ENCODE assay signal across 9 cellular contexts in the genomic region with DNA sequence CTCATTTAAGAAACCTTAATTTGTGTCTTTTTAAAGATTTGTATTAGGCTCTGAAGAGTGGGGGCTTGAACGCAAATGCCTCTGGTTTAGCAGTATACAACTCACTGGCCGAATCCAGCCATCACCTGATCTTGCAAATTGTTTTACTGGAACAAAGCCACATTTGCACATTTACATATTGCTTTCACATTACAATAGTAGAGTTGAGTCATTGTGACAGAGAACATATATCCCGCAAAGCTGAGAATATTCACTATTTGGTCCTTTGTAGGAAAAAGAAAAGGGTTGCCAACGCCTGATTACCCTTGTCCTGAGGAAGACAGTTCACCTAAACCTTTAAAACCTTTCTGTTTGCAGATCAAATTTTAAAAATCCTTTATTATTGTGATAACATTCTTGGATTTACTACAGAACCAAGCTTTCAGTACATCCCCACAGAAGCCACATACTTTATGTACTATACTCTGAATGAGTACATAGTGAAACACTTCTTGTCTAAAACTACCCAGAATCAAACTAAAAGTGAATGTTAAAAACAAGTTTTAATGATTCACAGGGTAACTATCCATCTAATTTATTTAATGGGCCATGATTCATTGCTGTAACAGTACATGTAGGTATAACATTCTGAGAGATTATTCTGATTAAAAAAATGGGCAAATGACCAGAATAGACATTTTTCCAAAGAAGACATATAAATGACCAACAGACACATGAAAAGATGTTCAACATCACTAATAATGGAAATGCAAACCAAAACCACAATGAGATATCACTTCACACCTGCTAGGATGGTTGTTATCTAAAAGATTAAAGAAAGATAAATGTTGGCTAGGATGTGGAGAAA.
A peak's percentile ranks its signal among the peaks of the same experiment; 100 is the strongest.
DNase-seq lines count a peak whose midpoint lies in the region; ATAC-seq, FAIRE-seq and TF ChIP-seq lines count a peak whose summit lies in the region.
"Had no signal": no experiment of that assay in that cellular context is flagged by ENCODE, and none has a peak within 500 bp of the region (broad histone marks: within the 10 kb centered on the region; RNA-seq: fewer than 3 reads in every experiment).

No MANE protein-coding gene starts in this region.

- H3K27ac ChIP-seq in HUES6 (ENCODE audit: low read depth, low read length), result peak overlapping the region; percentile 80
- H3K27ac ChIP-seq in ascending aorta, result no peak overlapping the region

- intact Hi-C loops in ascending aorta (cut with DNase I), result no loop called here

- H3K4me1 ChIP-seq in HUES6 (ENCODE audit: control insufficient read depth, insufficient read depth, low read length) (peaks cover 17% of the 10 kb centered on the region), ascending aorta (no peaks in the 10 kb centered on the region)

- no peaks in the 10 kb centered on the region for H3K36me3 ChIP-seq in HUES6 (ENCODE audit: control insufficient read depth, insufficient read depth, low read length)
- no peaks in the 10 kb centered on the region for H3K36me3 ChIP-seq in ascending aorta

- no peak for FAIRE-seq in D721Med (lab: Jason Lieb, UNC)

- DNase-seq in iPS DF 4.7 (ENCODE audit: extremely low read depth, low spot score) (peak; percentile 22), D721Med (ENCODE audit: insufficient read length, low spot score) (no peak), NCI-H146 (lab: John Stamatoyannopoulos, UW) (no peak), NCI-H1694 treated with DMSO at 0.1 percent for 48 hours (lab: John Stamatoyannopoulos, UW) (no peak), ascending aorta (ENCODE audit: low spot score in 2 of 2) (no peak)
- DNase-seq: midbrain had no signal

- H3K9ac ChIP-seq in HUES6 (ENCODE audit: low read length), result no peak overlapping the region

- ATAC-seq in GM19025 (IDR thresholded peaks at IDR 0.05; ENCODE audit: low read depth, unreplicated experiment) (peak; percentile 72), HG02642 (IDR thresholded peaks at IDR 0.05; ENCODE audit: poor library complexity, unreplicated experiment) (peak; percentile 70)

- H3K4me3 ChIP-seq in HUES6 (ENCODE audit: low read depth, low read length), result no peak overlapping the region
- no peak overlapping the region for H3K4me3 ChIP-seq in ascending aorta

- H3K9me3 ChIP-seq in HUES6 (ENCODE audit: control insufficient read depth, insufficient read depth, low read depth, low read length) (no peaks in the 10 kb centered on the region), ascending aorta (no peaks in the 10 kb centered on the region)

- TF ChIP-seq CTCF in D721Med (IDR thresholded peaks at IDR 0.05; ENCODE audit: insufficient read depth, missing control alignments) (no peak), ascending aorta (IDR thresholded peaks at IDR 0.05) (no peak)

- H3K27me3 ChIP-seq in HUES6 (ENCODE audit: control insufficient read depth, insufficient read depth, low read length) (no peaks in the 10 kb centered on the region), ascending aorta (no peaks in the 10 kb centered on the region)
